Comparison of ENCODE assay signal across 26 cellular contexts in the genomic region with DNA sequence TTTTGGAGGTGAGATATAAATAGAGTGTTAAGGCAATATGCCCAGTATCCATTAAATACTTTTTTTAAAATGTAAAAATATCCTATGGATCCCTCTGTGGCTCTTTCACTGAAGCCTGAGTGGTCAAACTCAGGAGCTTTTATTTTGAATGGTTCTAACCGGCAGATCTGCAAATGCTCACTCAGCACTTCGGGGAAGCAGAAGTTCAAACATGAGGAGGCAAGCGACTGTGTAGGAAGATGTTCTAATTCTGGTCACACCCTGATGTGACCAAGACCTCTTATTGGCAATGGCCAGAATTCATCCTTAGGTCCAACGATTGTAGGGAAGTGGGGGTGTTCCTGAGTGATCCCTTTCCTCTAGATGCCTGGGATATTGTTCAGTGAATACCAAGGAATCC.
DNase-seq lines count a peak whose midpoint lies in the region; ATAC-seq, FAIRE-seq and TF ChIP-seq lines count a peak whose summit lies in the region.
"Had no signal": no experiment of that assay in that cellular context is flagged by ENCODE, and none has a peak within 500 bp of the region (broad histone marks: within the 10 kb centered on the region; RNA-seq: fewer than 3 reads in every experiment).

No MANE protein-coding gene starts in this region.

- CTCF ChIA-PET in K562 (lab: Yijun Ruan, JAX; ENCODE audit: low intra/inter-chr PET ratio) = no interaction called here

- TF ChIP-seq POLR2A in K562 (conservative IDR thresholded peaks at IDR 0.05) = no peak

- H3K9ac ChIP-seq in K562 (ENCODE audit: insufficient read depth in 1 of 2, low read depth in 2 of 2, low read length in 2 of 2) = no peak overlapping the region
- H3K9ac ChIP-seq: KMS-11 had no signal

- TF ChIP-seq CTCF in K562 (IDR thresholded peaks at IDR 0.05 in 2 of 3, conservative IDR thresholded peaks at IDR 0.05 in 1 of 3; ENCODE audit: insufficient read depth in 2 of 3, low read depth in 1 of 3, low read length in 3 of 3) = no peak

- H3K27ac ChIP-seq in K562 (ENCODE audit: extremely low read depth, low read depth, low read length) = no peak overlapping the region
- H3K27ac ChIP-seq: KMS-11, lower lobe of right lung, pancreas, RWPE1, transverse colon had no signal

- in situ Hi-C loops in K562 (cut with MboI) = no loop called here

- no peak for TF ChIP-seq EP300 in K562 (IDR thresholded peaks at IDR 0.05; ENCODE audit: low read length)

- no peaks in the 10 kb centered on the region for H3K9me1 ChIP-seq in K562 (ENCODE audit: control insufficient read depth, insufficient read depth, low read length)

- H3K4me1 ChIP-seq in K562 (replicated peaks in 1 of 2; ENCODE audit: control insufficient read depth in 2 of 2, insufficient read depth in 2 of 2, low read length in 2 of 2) = no peaks in the 10 kb centered on the region
- H3K4me1 ChIP-seq: body of pancreas, Caco-2, lower lobe of right lung, pancreas had no signal

- intact Hi-C loops in K562 (cut with micrococcal nuclease) = no loop called here

- H4K20me1 ChIP-seq in K562 (replicated peaks; ENCODE audit: control insufficient read depth, insufficient read depth, low read length) = no peaks in the 10 kb centered on the region

- DNase-seq in CD1c-positive myeloid dendritic cell (ENCODE audit: extremely low spot score) = peak; percentile 69
- peak; percentile 48 for DNase-seq in MV-4-11 (lab: John Stamatoyannopoulos, UW)
- no peak for DNase-seq in K562 (ENCODE audit: extremely low read depth in 1 of 4, low spot score in 3 of 4)
- peak; percentile 6 for DNase-seq in medulla oblongata (ENCODE audit: extremely low spot score)
- no peak for DNase-seq in stimulated activated CD4-positive, alpha-beta T cell treated with anti-CD3 and anti-CD28 coated beads, Interleukin-4, amount 100 ng/mL, for 4 hours
- DNase-seq in left lobe of liver (ENCODE audit: low spot score) = no peak
- no peak for DNase-seq in SHP77 (lab: John Stamatoyannopoulos, UW)
- DNase-seq in urothelium cell line (ENCODE audit: low spot score) = no peak
- DNase-seq: activated CD4-positive, alpha-beta T cell treated with anti-CD3 and anti-CD28 coated beads, Interleukin-2, amount 50 U/mL, for 1 hour; activated naive CD4-positive, alpha-beta T cell treated with Interleukin-2 at 50 U/mL for 16 hours; Caco-2; GF-D8; HCEC 1CT; islet precursor cell; lower lobe of right lung; mucosa of descending colon; NCI-H1092; NCI-H187 treated with DMSO at 0.1 percent for 48 hours; NCI-H526 treated with DMSO at 0.1 percent for 48 hours; pancreas; stimulated activated CD4-positive, alpha-beta T cell treated with anti-CD3 and anti-CD28 coated beads, Interleukin-2, amount 100 ng/mL, for 48 hours; transverse colon had no signal

- no peak overlapping the region for H3K4me3 ChIP-seq in K562
- H3K4me3 ChIP-seq: body of pancreas, lower lobe of right lung, mucosa of descending colon, pancreas, transverse colon had no signal

- H3K36me3 ChIP-seq in K562 (ENCODE audit: control insufficient read depth, insufficient read depth, low read length) = no peaks in the 10 kb centered on the region
- H3K36me3 ChIP-seq: lower lobe of right lung, pancreas, transverse colon had no signal

- H3K4me2 ChIP-seq in K562 (ENCODE audit: insufficient read depth, low read length) = no peak overlapping the region
- H3K4me2 ChIP-seq: KMS-11 had no signal

- FAIRE-seq in K562 (lab: Jason Lieb, UNC) (no peak), urothelium cell line (lab: Jason Lieb, UNC) (no peak)
- FAIRE-seq: endothelial cell of umbilical vein, pancreas had no signal

- POLR2A ChIA-PET in K562 (lab: Yijun Ruan, JAX) = interaction anchor here (0.7 kb wide), 2 partner anchors 197 to 898 kb away, joined by 3 to 4 read pairs; no protein-coding TSS in a partner anchor

- no peak for TF ChIP-seq RAD21 in K562 (CRISPR knock-in tag; conservative IDR thresholded peaks at IDR 0.05 in 1 of 2, IDR thresholded peaks at IDR 0.05 in 1 of 2)

- peaks cover 2% of the 10 kb centered on the region; the same call in 1 of the 2 replicates for H3K9me3 ChIP-seq in K562 (replicated peaks; ENCODE audit: control insufficient read depth, insufficient read depth, low read depth, low read length)
- H3K9me3 ChIP-seq: body of pancreas, Caco-2, lower lobe of right lung, pancreas had no signal

- H3K27me3 ChIP-seq in K562 (ENCODE audit: control insufficient read depth in 2 of 2, insufficient read depth in 2 of 2, low read length in 2 of 2) = peaks cover 4 to 6% of the 10 kb centered on the region in 2 experiments; a peak in 3 of 5 replicates
- H3K27me3 ChIP-seq: body of pancreas, pancreas, transverse colon had no signal

- no TSS peak for BruUV-seq in K562 (replicated peaks; lab: Mats Ljungman, UMichigan)

- WGBS in K562 (ENCODE audit: insufficient coverage, low coverage, missing lambda C conversion rate) = 1% methylated on average over 4 of the region's 4 CpGs

- H2AFZ ChIP-seq in K562 (ENCODE audit: low read depth, low read length) = no peak overlapping the region

- H3K79me2 ChIP-seq in K562 (ENCODE audit: control insufficient read depth, insufficient read depth, low read length) = no peaks in the 10 kb centered on the region

- ATAC-seq in K562 (no peak), left lobe of liver (no peak)
- ATAC-seq: body of pancreas, mucosa of descending colon had no signal

TF ChIP-seq in K562, 482 proteins besides CTCF, POLR2A, EP300 and RAD21:
- TF ChIP-seq MYNN (IDR thresholded peaks at IDR 0.05) = peak; percentile 73; the same call in 1 of the 2 replicates
- no peak for TF ChIP-seq MYNN (CRISPR knock-in tag; IDR thresholded peaks at IDR 0.05)
- no peak for TF ChIP-seq HNRNPL (IDR thresholded peaks at IDR 0.05; ENCODE audit: low read depth, low read length)
- peak; percentile 53 for TF ChIP-seq MAFG (tag; conservative IDR thresholded peaks at IDR 0.05)
- peak; percentile 64 for TF ChIP-seq ZNF316 (IDR thresholded peaks at IDR 0.05)
- no peak for TF ChIP-seq RB1 (IDR thresholded peaks at IDR 0.05; ENCODE audit: low read depth)
- peak; percentile 50 for TF ChIP-seq MAFF (IDR thresholded peaks at IDR 0.05; ENCODE audit: low read length)
- TF ChIP-seq C11orf30 (IDR thresholded peaks at IDR 0.05; ENCODE audit: low read depth) = peak; percentile 37; the same call in 1 of the 2 replicates
TF ChIP-seq in K562: peak in this region for 5.

Comparison
In these comparisons a context has a peak if more than half of its experiments do, and no peak if none do; other contexts are left out.
1. DNase-seq: peak in CD1c-positive myeloid dendritic cell (single experiment), MV-4-11 (single experiment) and medulla oblongata (single experiment); none in K562 (0 of 4), stimulated activated CD4-positive, alpha-beta T cell treated with anti-CD3 and anti-CD28 coated beads, Interleukin-4, amount 100 ng/mL, for 4 hours (0 of 2), left lobe of liver (single experiment), SHP77 (0 of 2) and urothelium cell line (single experiment).